26 cellular contexts compared by ENCODE assay signal in genomic region chr20:15611579-15611978, GRCh38.
"Had no signal": no experiment of that assay in that cellular context is flagged by ENCODE, and none has a peak within 500 bp of the region (broad histone marks: within the 10 kb centered on the region; RNA-seq: fewer than 3 reads in every experiment).

No MANE protein-coding gene starts in this region.

- H3K27me3 ChIP-seq: ascending aorta, cardiac muscle cell had no signal

- H3K9me3 ChIP-seq: ascending aorta had no signal

- DNase-seq: activated B cell treated with CpG ODN at 0.5 μM for 24 hours; activated CD4-positive, alpha-beta memory T cell treated with anti-CD3 and anti-CD28 coated beads, Interleukin-2, amount 10 ng/mL, durations not matched to agents 7 days and 5 days; activated CD4-positive, alpha-beta T cell treated with anti-CD3 and anti-CD28 coated beads for 48 hours; activated CD4-positive, alpha-beta T cell treated with anti-CD3 and anti-CD28 coated beads, Interleukin-2, amount 10 ng/mL, durations not matched to agents 7 days and 5 days; activated CD4-positive, alpha-beta T cell treated with anti-CD3 and anti-CD28 coated beads, Interleukin-2, amount 50 U/mL, for 48 hours; activated CD4-positive, CD25-positive, alpha-beta regulatory T cell treated with anti-CD3 and anti-CD28 coated beads, Interleukin-2, amount 50 U/mL, for 72 hours; activated CD8-positive, alpha-beta memory T cell treated with anti-CD3 and anti-CD28 coated beads for 24 hours; activated CD8-positive, alpha-beta memory T cell treated with anti-CD3 and anti-CD28 coated beads, Interleukin-2, amount 10 ng/mL, durations not matched to agents 7 days and 5 days; activated CD8-positive, alpha-beta memory T cell treated with anti-CD3 and anti-CD28 coated beads, Interleukin-2, amount 50 U/mL, for 48 hours; activated CD8-positive, alpha-beta T cell treated with anti-CD3 and anti-CD28 coated beads, Interleukin-2, amount 10 ng/mL, durations not matched to agents 7 days and 5 days; activated effector memory CD4-positive, alpha-beta T cell treated with Interleukin-2 at 50 U/mL for 16 hours; activated gamma-delta T cell; activated naive CD4-positive, alpha-beta T cell treated with anti-CD3 and anti-CD28 coated beads, Interleukin-2, amount 10 ng/mL, durations not matched to agents 7 days and 5 days; activated naive CD4-positive, alpha-beta T cell treated with Interleukin-2 at 50 U/mL for 16 hours; activated naive CD8-positive, alpha-beta T cell treated with anti-CD3 and anti-CD28 coated beads, Interleukin-2, amount 10 ng/mL, durations not matched to agents 7 days and 5 days; activated naive CD8-positive, alpha-beta T cell treated with anti-CD3 and anti-CD28 coated beads, Interleukin-2, amount 50 U/mL, for 24 hours; activated T-cell treated with anti-CD3 and anti-CD28 coated beads, Interleukin-2, amount 50 U/mL, for 24 hours; activated T-cell treated with anti-CD3 and anti-CD28 coated beads, Interleukin-2, amount 50 U/mL, for 48 hours; amygdala; anterior cingulate cortex; caudate nucleus; cerebellar nuclear complex; T-helper 2 cell; T-helper 9 cell had no signal

- H3K36me3 ChIP-seq: ascending aorta, cardiac muscle cell had no signal

- H3K4me3 ChIP-seq: ascending aorta, cardiac muscle cell had no signal
